In the genomic region with DNA sequence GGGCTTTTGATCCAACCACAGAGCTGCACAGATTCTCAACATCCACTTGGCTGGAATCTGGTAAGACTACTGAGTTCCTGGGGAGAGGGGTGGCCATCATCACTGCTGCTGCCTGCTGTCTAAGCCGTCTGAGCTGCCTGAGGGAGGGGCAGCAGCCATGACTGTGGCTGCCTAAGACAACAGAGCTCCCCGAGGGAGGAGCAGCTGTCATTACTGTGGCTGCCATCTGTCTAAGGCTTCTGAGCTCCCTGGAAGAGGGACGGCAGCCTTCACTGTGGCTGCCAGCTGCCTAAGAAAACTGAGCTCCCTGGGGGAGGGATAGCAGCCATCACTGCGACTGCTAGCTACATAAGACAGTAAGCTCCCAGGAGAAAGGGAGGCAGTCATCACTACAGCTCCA, we compare ENCODE assay signal across 1 cellular context.
TF ChIP-seq lines count a peak whose summit lies in the region.

No MANE protein-coding gene starts in this region.

TF ChIP-seq in WTC11, 78 proteins besides CTCF, POLR2A, EP300 and RAD21 (continued from another document):
- TF ChIP-seq HMGXB4 (CRISPR knock-in tag; IDR thresholded peaks at IDR 0.05) (no peak), NR2C2 (CRISPR knock-in tag; IDR thresholded peaks at IDR 0.05) (no peak), ZNF396 (CRISPR knock-in tag; IDR thresholded peaks at IDR 0.05; ENCODE audit: borderline replicate concordance) (no peak), ZNF532 (CRISPR knock-in tag; IDR thresholded peaks at IDR 0.05; ENCODE audit: borderline replicate concordance) (no peak)
